In the genomic region with DNA sequence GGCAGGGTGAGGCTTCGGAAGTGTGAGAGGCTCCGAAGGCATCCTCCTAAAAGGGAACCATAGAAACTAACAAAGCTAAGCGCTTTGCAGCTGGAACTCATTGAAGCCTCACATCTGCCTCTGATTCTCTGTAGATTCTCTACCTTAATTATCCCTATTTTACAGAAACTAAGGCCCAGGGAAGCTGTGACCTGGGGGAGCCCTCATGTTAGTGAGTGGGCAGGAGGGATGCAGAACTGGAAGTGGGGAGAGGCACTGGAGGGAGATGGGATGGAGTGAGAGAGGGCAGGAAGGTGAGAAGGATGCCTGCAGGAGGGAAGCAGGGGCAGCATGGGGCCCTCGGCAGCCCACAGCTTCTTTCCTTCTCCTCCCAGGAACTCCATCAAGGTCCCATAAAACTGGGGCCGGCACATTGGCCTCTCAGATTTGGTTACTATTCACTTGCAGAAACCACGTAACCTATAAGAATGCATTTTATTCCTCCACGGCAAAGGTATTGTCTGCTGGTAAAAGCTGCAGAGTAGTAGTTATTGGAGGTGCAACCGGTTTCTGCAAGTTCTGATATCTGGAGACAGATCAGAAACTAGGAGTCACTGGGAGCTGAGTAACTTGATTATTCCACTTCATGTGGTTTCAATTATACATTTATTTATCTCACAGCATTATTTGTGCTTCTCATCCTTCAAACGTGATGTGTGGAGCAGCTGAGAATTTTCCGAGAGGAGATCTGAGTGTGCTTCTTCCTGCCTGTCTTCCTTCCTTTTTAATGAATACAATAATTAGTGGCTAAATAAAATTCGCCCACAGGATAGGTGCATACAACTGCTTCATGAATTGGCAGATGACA, we compare ENCODE assay signal across 2 cellular contexts.
TF ChIP-seq lines count a peak whose summit lies in the region.

No MANE protein-coding gene starts in this region.

TF ChIP-seq in H1, 55 proteins besides CTCF, POLR2A, EP300 and RAD21:
- TF ChIP-seq TEAD4 (IDR thresholded peaks at IDR 0.05; ENCODE audit: low read depth, low read length) (no peak), RNF2 (IDR thresholded peaks at IDR 0.05; ENCODE audit: borderline replicate concordance, low read depth, low read length, missing control alignments, poor library complexity, severe bottlenecking) (no peak), GTF2F1 (IDR thresholded peaks at IDR 0.05; ENCODE audit: borderline replicate concordance, low read depth, low read length) (no peak), POLR2AphosphoS5 (IDR thresholded peaks at IDR 0.05; ENCODE audit: low read depth, low read length) (no peak)
- TF ChIP-seq, protein P1, sequence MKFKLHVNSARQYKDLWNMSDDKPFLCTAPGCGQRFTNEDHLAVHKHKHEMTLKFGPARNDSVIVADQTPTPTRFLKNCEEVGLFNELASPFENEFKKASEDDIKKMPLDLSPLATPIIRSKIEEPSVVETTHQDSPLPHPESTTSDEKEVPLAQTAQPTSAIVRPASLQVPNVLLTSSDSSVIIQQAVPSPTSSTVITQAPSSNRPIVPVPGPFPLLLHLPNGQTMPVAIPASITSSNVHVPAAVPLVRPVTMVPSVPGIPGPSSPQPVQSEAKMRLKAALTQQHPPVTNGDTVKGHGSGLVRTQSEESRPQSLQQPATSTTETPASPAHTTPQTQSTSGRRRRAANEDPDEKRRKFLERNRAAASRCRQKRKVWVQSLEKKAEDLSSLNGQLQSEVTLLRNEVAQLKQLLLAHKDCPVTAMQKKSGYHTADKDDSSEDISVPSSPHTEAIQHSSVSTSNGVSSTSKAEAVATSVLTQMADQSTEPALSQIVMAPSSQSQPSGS (IDR thresholded peaks at IDR 0.05; ENCODE audit: low read length) = no peak
TF ChIP-seq in H1: peak in this region for 0.

TF ChIP-seq in neural cell, 6 proteins besides CTCF, POLR2A, EP300 and RAD21:
- no peak for TF ChIP-seq REST (IDR thresholded peaks at IDR 0.05; ENCODE audit: borderline replicate concordance)
